Comparison of ENCODE assay signal across 9 cellular contexts in genomic region chr5:136053336-136054121, GRCh38. TPM values are rescaled to one million over a fixed set of nuclear protein-coding genes. Genes with fewer than 3 reads are reported as not detected.
A peak's percentile ranks its signal among the peaks of the same experiment; 100 is the strongest.
DNase-seq lines count a peak whose midpoint lies in the region; ATAC-seq, FAIRE-seq and TF ChIP-seq lines count a peak whose summit lies in the region.
"Had no signal": no experiment of that assay in that cellular context is flagged by ENCODE, and none has a peak within 500 bp of the region (broad histone marks: within the 10 kb centered on the region; RNA-seq: fewer than 3 reads in every experiment).

No MANE protein-coding gene starts in this region.

- in situ Hi-C loops in astrocyte of the spinal cord (cut with HindIII; ENCODE audit: low sequenced_read_pairs) (no loop called here), GM13976 (cut with MboI; ENCODE audit: low sequenced_read_pairs, unreplicated experiment) (no loop called here)

- intact Hi-C loops in tibial artery (cut with DNase I; ENCODE audit: low total_unique reads): no loop called here

- no peak overlapping the region for H2AFZ ChIP-seq in keratinocyte (ENCODE audit: control insufficient read depth, low read length)

- H3K36me3 ChIP-seq in keratinocyte (ENCODE audit: control insufficient read depth in 2 of 2, extremely low read depth in 1 of 2, insufficient read depth in 2 of 2, low read length in 2 of 2) (peaks cover 27 to 41% of the 10 kb centered on the region in 2 experiments), tibial artery (peaks cover 0 to 22% (median 15%) of the 10 kb centered on the region in 3 donors)

- H3K27ac ChIP-seq in keratinocyte (ENCODE audit: control insufficient read depth, insufficient read depth, low read length) (peak overlapping the region; percentile 74), tibial artery (peak overlapping the region; percentile 66 to 77)

- peak overlapping the region; percentile 23 for H3K4me2 ChIP-seq in keratinocyte (ENCODE audit: control insufficient read depth, extremely low read depth, insufficient read depth, low read depth, low read length)

- H3K27me3 ChIP-seq in keratinocyte (ENCODE audit: control insufficient read depth, extremely low read depth, insufficient read depth, low read length) (no peaks in the 10 kb centered on the region), tibial artery (no peaks in the 10 kb centered on the region)

- ATAC-seq in HG03095 (IDR thresholded peaks at IDR 0.05; ENCODE audit: unreplicated experiment) (no peak), GM21526 (IDR thresholded peaks at IDR 0.05; ENCODE audit: low FRiP score, unreplicated experiment) (no peak), GM18520 (IDR thresholded peaks at IDR 0.05; ENCODE audit: unreplicated experiment) (no peak)

- no peaks in the 10 kb centered on the region for H3K79me2 ChIP-seq in keratinocyte (ENCODE audit: control insufficient read depth, insufficient read depth, low read length)

- peaks cover 3% of the 10 kb centered on the region for H3K9me1 ChIP-seq in keratinocyte (ENCODE audit: control insufficient read depth, extremely low read depth, insufficient read depth, low read length)

- H3K4me1 ChIP-seq in keratinocyte (ENCODE audit: control insufficient read depth, extremely low read depth, insufficient read depth, low read length): peaks cover 18% of the 10 kb centered on the region
- H3K4me1 ChIP-seq in tibial artery: peaks cover 0 to 61% (median 39%) of the 10 kb centered on the region in 4 donors

- dilution Hi-C loops in keratinocyte (cut with MboI; ENCODE audit: extremely low pct_ligation_motif_present, low sequenced_read_pairs): no loop called here

- H3K4me3 ChIP-seq in astrocyte of the spinal cord (ENCODE audit: low read depth, low read length): no peak overlapping the region
- no peak overlapping the region for H3K4me3 ChIP-seq in keratinocyte (ENCODE audit: control insufficient read depth in 2 of 3, extremely low read depth in 1 of 3, insufficient read depth in 2 of 3, low read depth in 1 of 3, low read length in 3 of 3)
- H3K4me3 ChIP-seq in tibial artery: no peak overlapping the region

- DNase-seq in HT-29 (ENCODE audit: low spot score) (peak; percentile 92), astrocyte of the spinal cord (ENCODE audit: low read depth, low spot score) (peak; percentile 94), keratinocyte (ENCODE audit: low read depth, low spot score) (peak; percentile 77), tibial artery (peak; percentile 85 to 87), GM13976 (ENCODE audit: low spot score) (no peak)

- peak overlapping the region; percentile 45 for H3K9ac ChIP-seq in keratinocyte (ENCODE audit: control insufficient read depth, extremely low read depth, insufficient read depth, low read length)

- H4K20me1 ChIP-seq in keratinocyte (ENCODE audit: control insufficient read depth, extremely low read depth, insufficient read depth, low read length): no peaks in the 10 kb centered on the region

- FAIRE-seq in keratinocyte (lab: Jason Lieb, UNC): peak; percentile 99
- FAIRE-seq: islet of Langerhans had no signal

- TF ChIP-seq CTCF in astrocyte of the spinal cord (IDR thresholded peaks at IDR 0.05; ENCODE audit: low read depth, low read length) (no peak), keratinocyte (optimal IDR thresholded peaks at IDR 0.05 in 1 of 3, IDR thresholded peaks at IDR 0.05 in 1 of 3, conservative IDR thresholded peaks at IDR 0.05 in 1 of 3; ENCODE audit: extremely low read depth in 1 of 3, insufficient read depth in 2 of 3, low read length in 3 of 3) (no peak), tibial artery (IDR thresholded peaks at IDR 0.05) (no peak), GM13976 (IDR thresholded peaks at IDR 0.05; ENCODE audit: borderline replicate concordance, control extremely low read depth, extremely low read depth, insufficient read depth, missing control alignments) (no peak)

- H3K9me3 ChIP-seq in keratinocyte (ENCODE audit: control insufficient read depth, low read depth, low read length): no peaks in the 10 kb centered on the region
- H3K9me3 ChIP-seq in tibial artery: no peaks in the 10 kb centered on the region

RNA-seq across cellular contexts. Expression of gene TGFBI, which starts 24.7 kb away (rescaled TPM):
- 33.6 and 37.2 TPM in 2 replicates for total RNA-seq in HT-29 (2014; rRNA removed; shearing (Covaris generic))
- polyA plus RNA-seq in keratinocyte: 270 to 490 TPM (median 379 TPM) in 3 replicates
- 92.0 TPM for polyA plus RNA-seq in keratinocyte (2011; ENCODE audit: low read depth)
- 190 and 225 TPM in 2 replicates for polyA plus RNA-seq in keratinocyte (2011; cell fraction: cytosol; rRNA removed)
- 856 and 930 TPM in 2 replicates for polyA plus RNA-seq in keratinocyte (2011; cell fraction: nucleus; rRNA removed)
- 178 and 370 TPM in 2 replicates for polyA plus RNA-seq in keratinocyte (2012; ENCODE audit: low replicate concordance)
- polyA minus RNA-seq in keratinocyte: 282 to 529 TPM (median 401 TPM) in 3 replicates
- 410 TPM for polyA minus RNA-seq in keratinocyte (2011; cell fraction: cytosol; rRNA and poly(A)+ RNA removed)
- 536 and 762 TPM in 2 replicates for polyA minus RNA-seq in keratinocyte (2011; cell fraction: nucleus; rRNA and poly(A)+ RNA removed)
